In genomic region chr2:26292646-26293045, GRCh38 we compare ENCODE assay signal across 18 cellular contexts. TPM values are rescaled to one million over a fixed set of nuclear protein-coding genes. Genes with fewer than 3 reads are reported as not detected.
DNase-seq lines count a peak whose midpoint lies in the region; ATAC-seq, FAIRE-seq and TF ChIP-seq lines count a peak whose summit lies in the region.
"Had no signal": no experiment of that assay in that cellular context is flagged by ENCODE, and none has a peak within 500 bp of the region (broad histone marks: within the 10 kb centered on the region; RNA-seq: fewer than 3 reads in every experiment).

No MANE protein-coding gene starts in this region.

- no peaks in the 10 kb centered on the region for H3K79me2 ChIP-seq in HepG2 (ENCODE audit: insufficient read depth, low read length)

- no peaks in the 10 kb centered on the region for H3K4me1 ChIP-seq in left ventricle myocardium inferior
- peaks cover 22% of the 10 kb centered on the region; the same call in 1 of the 2 replicates for H3K4me1 ChIP-seq in HepG2 (ENCODE audit: insufficient read depth, low read length)
- H3K4me1 ChIP-seq: lower lobe of right lung, SJCRH30 had no signal

- peak; percentile 70 for FAIRE-seq in HepG2 (lab: Jason Lieb, UNC)

- H3K36me3 ChIP-seq in left ventricle myocardium inferior (peaks cover 35% of the 10 kb centered on the region), HepG2 (replicated peaks in 1 of 2; ENCODE audit: control insufficient read depth in 1 of 2, insufficient read depth in 2 of 2, low read length in 2 of 2) (peaks cover 1 to 4% of the 10 kb centered on the region in 2 experiments)

- TF ChIP-seq EP300 in HepG2 (IDR thresholded peaks at IDR 0.05; ENCODE audit: low read depth in 2 of 2, low read length in 2 of 2) (no peak), HepG2 (CRISPR knock-in tag; IDR thresholded peaks at IDR 0.05; ENCODE audit: borderline replicate concordance) (no peak)

- ATAC-seq in left ventricle myocardium superior, result peak; percentile 28
- ATAC-seq in HepG2, result peak; percentile 77
- ATAC-seq in HG03442 (IDR thresholded peaks at IDR 0.05; ENCODE audit: unreplicated experiment), result no peak
- ATAC-seq in HG03457 (IDR thresholded peaks at IDR 0.05; ENCODE audit: unreplicated experiment), result no peak

- TF ChIP-seq POLR2A in HepG2 (IDR thresholded peaks at IDR 0.05; ENCODE audit: insufficient read depth in 1 of 2, low read depth in 2 of 2, low read length in 2 of 2), result no peak

- H3K27ac ChIP-seq in left ventricle myocardium inferior (replicated peaks) (no peak overlapping the region), HepG2 (ENCODE audit: extremely low read length, insufficient read depth, low read length) (no peak overlapping the region)
- H3K27ac ChIP-seq: heart right ventricle, lower lobe of right lung, SJCRH30 had no signal

- POLR2A ChIA-PET in HepG2 (lab: Yijun Ruan, JAX), result interaction anchor here (1.0 to 1.2 kb wide), 2 partner anchors 48 to 1460 kb away, joined by 3 read pairs; partner anchors contain the start of genes HADHA and HADHB

- BruUV-seq in HepG2 (replicated peaks; lab: Mats Ljungman, UMichigan), result no TSS peak

- WGBS in HepG2 (ENCODE audit: low lambda C conversion rate), result 40% methylated on average over 6 of the region's 6 CpGs

- no peak for DNase-seq in left ventricle myocardium superior
- no peak for DNase-seq in left ventricle myocardium inferior
- peak; percentile 59 for DNase-seq in choroid plexus epithelial cell (ENCODE audit: low read depth)
- peak; percentile 45 for DNase-seq in HepG2 (ENCODE audit: low spot score)
- DNase-seq in NCI-H345 treated with DMSO at 0.1 percent for 48 hours (lab: John Stamatoyannopoulos, UW; ENCODE audit: unreplicated experiment), result no peak
- DNase-seq in NCI-H2081 treated with DMSO at 0.1 percent for 48 hours (lab: John Stamatoyannopoulos, UW), result no peak
- DNase-seq: activated gamma-delta T cell, Caco-2, endodermal cell, heart right ventricle, Karpas-422, lower lobe of right lung, NCI-H1694 treated with DMSO at 0.1 percent for 48 hours, NCI-H82, occipital lobe, SJCRH30 had no signal

- CTCF ChIA-PET in HepG2 (lab: Yijun Ruan, JAX; ENCODE audit: low intra/inter-chr PET ratio, low total read pairs), result no interaction called here

- no peak overlapping the region for H3K4me3 ChIP-seq in left ventricle myocardium inferior
- H3K4me3 ChIP-seq in choroid plexus epithelial cell (ENCODE audit: low read depth, low read length), result no peak overlapping the region
- H3K4me3 ChIP-seq in HepG2 (replicated peaks in 1 of 3; ENCODE audit: insufficient read depth in 1 of 3, low read depth in 2 of 3, low read length in 3 of 3), result no peak overlapping the region
- H3K4me3 ChIP-seq: heart right ventricle, lower lobe of right lung, SJCRH30 had no signal

- H3K9me3 ChIP-seq in left ventricle myocardium inferior (replicated peaks) (no peaks in the 10 kb centered on the region), HepG2 (ENCODE audit: low read length) (no peaks in the 10 kb centered on the region)
- H3K9me3 ChIP-seq: Caco-2, heart right ventricle, lower lobe of right lung, SJCRH30 had no signal

- no peak for TF ChIP-seq RAD21 in HepG2 (CRISPR knock-in tag; IDR thresholded peaks at IDR 0.05)

- no peak for TF ChIP-seq CTCF in left ventricle myocardium inferior (IDR thresholded peaks at IDR 0.05; ENCODE audit: borderline replicate concordance)
- no peak for TF ChIP-seq CTCF in choroid plexus epithelial cell (conservative IDR thresholded peaks at IDR 0.05; ENCODE audit: low read depth, low read length)
- TF ChIP-seq CTCF in HepG2 (CRISPR knock-in tag; IDR thresholded peaks at IDR 0.05), result no peak

- intact Hi-C loops in left ventricle myocardium superior (cut with micrococcal nuclease) (no loop called here), left ventricle myocardium inferior (cut with micrococcal nuclease) (no loop called here), HepG2 (cut with micrococcal nuclease; ENCODE audit: unreplicated experiment) (no loop called here)

- H2AFZ ChIP-seq in HepG2 (ENCODE audit: low read length), result no peak overlapping the region

- H3K4me2 ChIP-seq in HepG2 (ENCODE audit: low read depth, low read length), result no peak overlapping the region

- H4K20me1 ChIP-seq in HepG2 (ENCODE audit: insufficient read depth, low read length), result no peaks in the 10 kb centered on the region

- in situ Hi-C loops in HepG2 (cut with HindIII; ENCODE audit: extremely low pct_ligation_motif_present, low pct_unique_long_range_greater_than_20kb), result no loop called here

- no peak overlapping the region for H3K9ac ChIP-seq in HepG2 (ENCODE audit: insufficient read depth, low read depth, low read length)

- H3K27me3 ChIP-seq in left ventricle myocardium inferior (ENCODE audit: low read depth) (no peaks in the 10 kb centered on the region), HepG2 (ENCODE audit: control insufficient read depth in 1 of 2, insufficient read depth in 2 of 2, low read length in 2 of 2) (no peaks in the 10 kb centered on the region; a peak in 1 of 5 replicates)
- H3K27me3 ChIP-seq: heart right ventricle, SJCRH30 had no signal

RNA-seq across cellular contexts. Expression of gene HADHB, which starts 47.9 kb away (rescaled TPM):
- total RNA-seq in left ventricle myocardium superior, result 1,919 TPM
- 1,332 TPM for total RNA-seq in left ventricle myocardium inferior
- 238 and 304 TPM in 2 replicates for total RNA-seq in HepG2 (2016; rRNA removed; fragmentation: Illumina TruSeq; extraction: Trizol)
- total RNA-seq in HepG2 (2016; cell fraction: cytosol; rRNA removed; fragmentation: Illumina TruSeq; extraction: Trizol; ENCODE audit: low read depth), result 27.8 and 28.9 TPM in 2 replicates
- 239 and 297 TPM in 2 replicates for total RNA-seq in HepG2 (2016; cell fraction: insoluble cytoplasmic fraction; rRNA removed; fragmentation: Illumina TruSeq; extraction: Trizol)
- total RNA-seq in HepG2 (2016; cell fraction: membrane; rRNA removed; fragmentation: Illumina TruSeq; extraction: Trizol), result 45.3 and 49.2 TPM in 2 replicates
- 107 and 123 TPM in 2 replicates for total RNA-seq in HepG2 (2016; cell fraction: nucleus; rRNA removed; fragmentation: Illumina TruSeq; extraction: Trizol)
- 97.1 and 112 TPM in 2 replicates for polyA plus RNA-seq in HepG2 (2011; rRNA removed)
- polyA plus RNA-seq in HepG2 (2011; cell fraction: cytosol; rRNA removed), result 101 and 128 TPM in 2 replicates
- polyA plus RNA-seq in HepG2 (2011; cell fraction: nucleus; rRNA removed), result 35.3 and 43.0 TPM in 2 replicates
- 78.1 and 124 TPM in 2 replicates for polyA plus RNA-seq in HepG2 (2012)
- 19.4 and 19.7 TPM in 2 replicates for polyA plus RNA-seq in HepG2 (2016; cell fraction: cytosol; fragmentation: Illumina TruSeq; extraction: Trizol; ENCODE audit: low read depth)
- 261 and 264 TPM in 2 replicates for polyA plus RNA-seq in HepG2 (2016; cell fraction: insoluble cytoplasmic fraction; fragmentation: Illumina TruSeq; extraction: Trizol; ENCODE audit: low read depth)
- 31.8 and 34.9 TPM in 2 replicates for polyA plus RNA-seq in HepG2 (2016; cell fraction: membrane; fragmentation: Illumina TruSeq; extraction: Trizol; ENCODE audit: low read depth)
- 130 and 134 TPM in 2 replicates for polyA plus RNA-seq in HepG2 (2016; cell fraction: nucleus; fragmentation: Illumina TruSeq; extraction: Trizol; ENCODE audit: insufficient read depth, low read depth)
- 138 and 239 TPM in 2 replicates for polyA minus RNA-seq in HepG2 (2011; rRNA and poly(A)+ RNA removed; ENCODE audit: low replicate concordance)
- 86.5 and 95.1 TPM in 2 replicates for polyA minus RNA-seq in HepG2 (2011; cell fraction: cytosol; rRNA and poly(A)+ RNA removed)
- 71.3 and 79.6 TPM in 2 replicates for polyA minus RNA-seq in HepG2 (2011; cell fraction: nucleus; rRNA and poly(A)+ RNA removed)

RNA-seq across cellular contexts. Expression of gene HADHA, which starts 48.2 kb away (rescaled TPM):
- 800 TPM for total RNA-seq in left ventricle myocardium superior
- total RNA-seq in left ventricle myocardium inferior, result 523 TPM
- total RNA-seq in HepG2 (2016; rRNA removed; fragmentation: Illumina TruSeq; extraction: Trizol), result 270 and 385 TPM in 2 replicates
- 28.5 and 37.3 TPM in 2 replicates for total RNA-seq in HepG2 (2016; cell fraction: cytosol; rRNA removed; fragmentation: Illumina TruSeq; extraction: Trizol; ENCODE audit: low read depth)
- total RNA-seq in HepG2 (2016; cell fraction: insoluble cytoplasmic fraction; rRNA removed; fragmentation: Illumina TruSeq; extraction: Trizol), result 269 and 366 TPM in 2 replicates
- 91.6 and 115 TPM in 2 replicates for total RNA-seq in HepG2 (2016; cell fraction: membrane; rRNA removed; fragmentation: Illumina TruSeq; extraction: Trizol)
- total RNA-seq in HepG2 (2016; cell fraction: nucleus; rRNA removed; fragmentation: Illumina TruSeq; extraction: Trizol), result 133 TPM in 2 replicates
- polyA plus RNA-seq in HepG2 (2011; rRNA removed), result 101 and 102 TPM in 2 replicates
- polyA plus RNA-seq in HepG2 (2011; cell fraction: cytosol; rRNA removed), result 101 and 123 TPM in 2 replicates
- polyA plus RNA-seq in HepG2 (2011; cell fraction: nucleus; rRNA removed), result 35.5 and 47.7 TPM in 2 replicates
- 178 and 209 TPM in 2 replicates for polyA plus RNA-seq in HepG2 (2012)
- polyA plus RNA-seq in HepG2 (2016; cell fraction: cytosol; fragmentation: Illumina TruSeq; extraction: Trizol; ENCODE audit: low read depth), result 28.3 and 35.5 TPM in 2 replicates
- 311 and 319 TPM in 2 replicates for polyA plus RNA-seq in HepG2 (2016; cell fraction: insoluble cytoplasmic fraction; fragmentation: Illumina TruSeq; extraction: Trizol; ENCODE audit: low read depth)
- polyA plus RNA-seq in HepG2 (2016; cell fraction: membrane; fragmentation: Illumina TruSeq; extraction: Trizol; ENCODE audit: low read depth), result 67.7 and 83.6 TPM in 2 replicates
- polyA plus RNA-seq in HepG2 (2016; cell fraction: nucleus; fragmentation: Illumina TruSeq; extraction: Trizol; ENCODE audit: insufficient read depth, low read depth), result 138 and 139 TPM in 2 replicates
- polyA minus RNA-seq in HepG2 (2011; rRNA and poly(A)+ RNA removed; ENCODE audit: low replicate concordance), result 135 and 171 TPM in 2 replicates
- 120 and 132 TPM in 2 replicates for polyA minus RNA-seq in HepG2 (2011; cell fraction: cytosol; rRNA and poly(A)+ RNA removed)
- polyA minus RNA-seq in HepG2 (2011; cell fraction: nucleus; rRNA and poly(A)+ RNA removed), result 57.7 and 75.8 TPM in 2 replicates

RNA-seq across cellular contexts. Expression of gene SELENOI, which starts 53.3 kb away (rescaled TPM):
- total RNA-seq in left ventricle myocardium superior (14.5 TPM), left ventricle myocardium inferior (10.8 TPM), HepG2 (2016; rRNA removed; fragmentation: Illumina TruSeq; extraction: Trizol) (60.3 and 66.0 TPM in 2 replicates)
- total RNA-seq in HepG2 (2016; cell fraction: cytosol; rRNA removed; fragmentation: Illumina TruSeq; extraction: Trizol; ENCODE audit: low read depth), result 53.2 and 61.0 TPM in 2 replicates
- total RNA-seq in HepG2 (2016; cell fraction: insoluble cytoplasmic fraction; rRNA removed; fragmentation: Illumina TruSeq; extraction: Trizol), result 59.1 and 65.9 TPM in 2 replicates
- total RNA-seq in HepG2 (2016; cell fraction: membrane; rRNA removed; fragmentation: Illumina TruSeq; extraction: Trizol), result 17.7 and 19.5 TPM in 2 replicates
- total RNA-seq in HepG2 (2016; cell fraction: nucleus; rRNA removed; fragmentation: Illumina TruSeq; extraction: Trizol), result 79.5 and 91.4 TPM in 2 replicates
- 26.2 and 27.7 TPM in 2 replicates for polyA plus RNA-seq in HepG2 (2011; rRNA removed)
- 23.3 and 35.2 TPM in 2 replicates for polyA plus RNA-seq in HepG2 (2011; cell fraction: cytosol; rRNA removed)
- 15.9 and 18.6 TPM in 2 replicates for polyA plus RNA-seq in HepG2 (2011; cell fraction: nucleus; rRNA removed)
- polyA plus RNA-seq in HepG2 (2012), result 33.8 and 36.9 TPM in 2 replicates
- polyA plus RNA-seq in HepG2 (2016; cell fraction: cytosol; fragmentation: Illumina TruSeq; extraction: Trizol; ENCODE audit: low read depth), result 1.9 and 2.2 TPM in 2 replicates
- polyA plus RNA-seq in HepG2 (2016; cell fraction: insoluble cytoplasmic fraction; fragmentation: Illumina TruSeq; extraction: Trizol; ENCODE audit: low read depth), result 20.1 and 21.1 TPM in 2 replicates
- polyA plus RNA-seq in HepG2 (2016; cell fraction: membrane; fragmentation: Illumina TruSeq; extraction: Trizol; ENCODE audit: low read depth), result 3.3 and 5.0 TPM in 2 replicates
- polyA plus RNA-seq in HepG2 (2016; cell fraction: nucleus; fragmentation: Illumina TruSeq; extraction: Trizol; ENCODE audit: insufficient read depth, low read depth), result 53.9 and 54.9 TPM in 2 replicates
- polyA minus RNA-seq in HepG2 (2011; rRNA and poly(A)+ RNA removed; ENCODE audit: low replicate concordance), result 296 and 353 TPM in 2 replicates
- 42.8 and 47.8 TPM in 2 replicates for polyA minus RNA-seq in HepG2 (2011; cell fraction: cytosol; rRNA and poly(A)+ RNA removed)
- polyA minus RNA-seq in HepG2 (2011; cell fraction: nucleus; rRNA and poly(A)+ RNA removed), result 103 and 112 TPM in 2 replicates

RNA-seq across cellular contexts. Expression of gene ADGRF3, which starts 53.9 kb away (rescaled TPM):
- total RNA-seq in left ventricle myocardium superior (not detected), left ventricle myocardium inferior (not detected), HepG2 (2016; rRNA removed; fragmentation: Illumina TruSeq; extraction: Trizol) (0.14 and 0.40 TPM in 2 replicates)
- total RNA-seq in HepG2 (2016; cell fraction: cytosol; rRNA removed; fragmentation: Illumina TruSeq; extraction: Trizol; ENCODE audit: low read depth), result not detected in 2 replicates
- total RNA-seq in HepG2 (2016; cell fraction: insoluble cytoplasmic fraction; rRNA removed; fragmentation: Illumina TruSeq; extraction: Trizol), result 0.06 and 0.19 TPM in 2 replicates
- total RNA-seq in HepG2 (2016; cell fraction: membrane; rRNA removed; fragmentation: Illumina TruSeq; extraction: Trizol), result 0.17 and 0.34 TPM in 2 replicates
- total RNA-seq in HepG2 (2016; cell fraction: nucleus; rRNA removed; fragmentation: Illumina TruSeq; extraction: Trizol), result 0.37 and 0.41 TPM in 2 replicates
- 1.5 TPM in 2 replicates for polyA plus RNA-seq in HepG2 (2011; rRNA removed)
- polyA plus RNA-seq in HepG2 (2011; cell fraction: cytosol; rRNA removed), result 0.45 and 0.46 TPM in 2 replicates
- polyA plus RNA-seq in HepG2 (2011; cell fraction: nucleus; rRNA removed), result 6.4 and 6.8 TPM in 2 replicates
- polyA plus RNA-seq in HepG2 (2012), result 1.1 and 1.5 TPM in 2 replicates
- not detected in 2 replicates for polyA plus RNA-seq in HepG2 (2016; cell fraction: cytosol; fragmentation: Illumina TruSeq; extraction: Trizol; ENCODE audit: low read depth)
- polyA plus RNA-seq in HepG2 (2016; cell fraction: insoluble cytoplasmic fraction; fragmentation: Illumina TruSeq; extraction: Trizol; ENCODE audit: low read depth), result 0.13 and 0.63 TPM in 2 replicates
- polyA plus RNA-seq in HepG2 (2016; cell fraction: membrane; fragmentation: Illumina TruSeq; extraction: Trizol; ENCODE audit: low read depth), result 0.09 and 0.24 TPM in 2 replicates
- 0.79 and 0.93 TPM in 2 replicates for polyA plus RNA-seq in HepG2 (2016; cell fraction: nucleus; fragmentation: Illumina TruSeq; extraction: Trizol; ENCODE audit: insufficient read depth, low read depth)
- polyA minus RNA-seq in HepG2 (2011; rRNA and poly(A)+ RNA removed; ENCODE audit: low replicate concordance), result 0.98 and 2.5 TPM in 2 replicates
- polyA minus RNA-seq in HepG2 (2011; cell fraction: cytosol; rRNA and poly(A)+ RNA removed), result 0.59 TPM in 1 of 2 replicates, not detected in the other
- polyA minus RNA-seq in HepG2 (2011; cell fraction: nucleus; rRNA and poly(A)+ RNA removed), result 0.90 and 1.4 TPM in 2 replicates

Comparison
In these comparisons a context has a peak if more than half of its experiments do, and no peak if none do; other contexts are left out.
1. ATAC-seq: peak in left ventricle myocardium superior (single experiment) and HepG2 (single experiment); none in HG03442 (single experiment) and HG03457 (single experiment).
2. DNase-seq: peak in choroid plexus epithelial cell (single experiment) and HepG2 (single experiment); none in left ventricle myocardium superior (single experiment), left ventricle myocardium inferior (single experiment), NCI-H345 treated with DMSO at 0.1 percent for 48 hours (single experiment) and NCI-H2081 treated with DMSO at 0.1 percent for 48 hours (single experiment).